In the genomic region with DNA sequence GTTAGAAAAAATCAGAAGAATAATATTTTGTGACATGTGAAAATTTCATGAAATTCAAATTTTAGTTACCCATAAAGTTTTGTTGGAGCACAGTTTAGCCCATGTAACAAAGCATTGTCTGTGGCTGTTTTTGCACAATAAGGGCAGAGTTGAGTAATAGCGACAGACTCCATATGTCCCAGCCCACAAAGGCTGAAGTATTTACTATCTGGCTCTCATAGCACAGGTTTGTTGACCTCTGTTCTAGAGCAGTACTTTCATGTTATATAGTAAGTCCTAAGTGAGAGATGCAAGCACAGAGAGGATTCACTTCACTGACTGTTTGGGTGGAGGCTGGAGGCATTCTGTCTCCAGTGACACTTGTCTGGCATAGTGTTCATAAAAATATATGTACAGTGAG, we compare ENCODE assay signal across 1 cellular context.
TF ChIP-seq lines count a peak whose summit lies in the region.

No MANE protein-coding gene starts in this region.

TF ChIP-seq in HepG2, 621 proteins besides CTCF, POLR2A, EP300 and RAD21 (continued from another document and continues in another):
- no peak for TF ChIP-seq ZBTB1 (CRISPR knock-in tag; IDR thresholded peaks at IDR 0.05; ENCODE audit: borderline replicate concordance)
- no peak for TF ChIP-seq TOPORS (CRISPR knock-in tag; IDR thresholded peaks at IDR 0.05)
- TF ChIP-seq ZFP41 (CRISPR knock-in tag; IDR thresholded peaks at IDR 0.05; ENCODE audit: borderline replicate concordance), result no peak
- TF ChIP-seq CENPT (CRISPR knock-in tag; IDR thresholded peaks at IDR 0.05; ENCODE audit: low read depth), result no peak
- no peak for TF ChIP-seq LBX2 (CRISPR knock-in tag; IDR thresholded peaks at IDR 0.05; ENCODE audit: borderline replicate concordance)
- peak; percentile 81; the same call in 1 of the 2 replicates for TF ChIP-seq FOXK1 (CRISPR knock-in tag; IDR thresholded peaks at IDR 0.05; ENCODE audit: borderline replicate concordance, low read depth)
- TF ChIP-seq ZKSCAN8 (CRISPR knock-in tag; IDR thresholded peaks at IDR 0.05; ENCODE audit: borderline replicate concordance), result peak; percentile 78; the same call in 1 of the 2 replicates
- TF ChIP-seq SP5 (CRISPR knock-in tag; IDR thresholded peaks at IDR 0.05; ENCODE audit: borderline replicate concordance, low read depth), result peak; percentile 81
- 0 out of 2 replicates have a peak, but pooled peaks have one; percentile 29 for TF ChIP-seq ZBTB7B (CRISPR knock-in tag; IDR thresholded peaks at IDR 0.05)
- TF ChIP-seq SOX6 (IDR thresholded peaks at IDR 0.05), result no peak
- peak; percentile 99 for TF ChIP-seq SOX6 (CRISPR knock-in tag; IDR thresholded peaks at IDR 0.05)
- TF ChIP-seq TARDBP (CRISPR knock-in tag; IDR thresholded peaks at IDR 0.05), result peak; percentile 67; the same call in 1 of the 2 replicates
- TF ChIP-seq MTA3 (CRISPR knock-in tag; IDR thresholded peaks at IDR 0.05), result no peak
- 0 out of 2 replicates have a peak, but pooled peaks have one; percentile 61 for TF ChIP-seq RFXANK (CRISPR knock-in tag; IDR thresholded peaks at IDR 0.05)
- TF ChIP-seq ESRRA (CRISPR knock-in tag; IDR thresholded peaks at IDR 0.05; ENCODE audit: low read depth), result no peak
- peak; percentile 68 for TF ChIP-seq ELF3 (CRISPR knock-in tag; IDR thresholded peaks at IDR 0.05)
- TF ChIP-seq NBN (conservative IDR thresholded peaks at IDR 0.05), result no peak
- no peak for TF ChIP-seq IRX3 (CRISPR knock-in tag; IDR thresholded peaks at IDR 0.05; ENCODE audit: borderline replicate concordance, low read depth)
- peak; percentile 53; the same call in 1 of the 2 replicates for TF ChIP-seq KLF11 (CRISPR knock-in tag; IDR thresholded peaks at IDR 0.05)
- TF ChIP-seq FOXA3 (CRISPR knock-in tag; IDR thresholded peaks at IDR 0.05), result peak; percentile 91
- TF ChIP-seq ZNF205 (CRISPR knock-in tag; IDR thresholded peaks at IDR 0.05), result peak; percentile 71; the same call in 1 of the 2 replicates
- TF ChIP-seq ZNF724P (CRISPR knock-in tag; IDR thresholded peaks at IDR 0.05; ENCODE audit: borderline replicate concordance), result no peak
- no peak for TF ChIP-seq ZNF225 (CRISPR knock-in tag; IDR thresholded peaks at IDR 0.05)
- no peak for TF ChIP-seq STAT5B (CRISPR knock-in tag; IDR thresholded peaks at IDR 0.05)
- TF ChIP-seq, protein P1, sequence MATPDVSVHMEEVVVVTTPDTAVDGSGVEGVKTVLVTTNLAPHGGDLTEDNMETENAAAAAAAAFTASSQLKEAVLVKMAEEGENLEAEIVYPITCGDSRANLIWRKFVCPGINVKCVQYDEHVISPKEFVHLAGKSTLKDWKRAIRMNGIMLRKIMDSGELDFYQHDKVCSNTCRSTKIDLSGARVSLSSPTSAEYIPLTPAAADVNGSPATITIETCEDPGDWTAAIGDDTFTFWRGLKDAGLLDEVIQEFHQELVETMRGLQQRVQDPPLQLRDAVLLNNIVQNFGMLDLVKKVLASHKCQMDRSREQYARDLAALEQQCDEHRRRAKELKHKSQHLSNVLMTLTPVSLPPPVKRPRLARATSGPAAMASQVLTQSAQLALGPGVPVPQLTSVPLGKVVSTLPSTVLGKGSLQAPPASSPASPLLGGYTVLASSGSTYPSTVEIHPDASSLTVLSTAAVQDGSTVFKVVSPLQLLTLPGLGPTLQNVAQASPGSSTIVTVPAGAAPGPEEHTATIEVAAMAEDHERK (CRISPR knock-in tag; IDR thresholded peaks at IDR 0.05; ENCODE audit: low read depth), result no peak
- peak; percentile 89 for TF ChIP-seq BCL6 (CRISPR knock-in tag; IDR thresholded peaks at IDR 0.05)
- peak; percentile 64; the same call in 1 of the 2 replicates for TF ChIP-seq ARID2 (CRISPR knock-in tag; IDR thresholded peaks at IDR 0.05; ENCODE audit: borderline replicate concordance)
- TF ChIP-seq ZNF652 (CRISPR knock-in tag; IDR thresholded peaks at IDR 0.05; ENCODE audit: borderline replicate concordance, low read depth), result peak; percentile 41; the same call in 1 of the 2 replicates
- no peak for TF ChIP-seq POLR2AphosphoS5 (IDR thresholded peaks at IDR 0.05; ENCODE audit: low read depth, low read length)
- peak; percentile 63; the same call in 1 of the 2 replicates for TF ChIP-seq ZNF609 (CRISPR knock-in tag; IDR thresholded peaks at IDR 0.05; ENCODE audit: borderline replicate concordance)
- no peak for TF ChIP-seq ZNF558 (CRISPR knock-in tag; IDR thresholded peaks at IDR 0.05; ENCODE audit: borderline replicate concordance)
- TF ChIP-seq, protein P2, sequence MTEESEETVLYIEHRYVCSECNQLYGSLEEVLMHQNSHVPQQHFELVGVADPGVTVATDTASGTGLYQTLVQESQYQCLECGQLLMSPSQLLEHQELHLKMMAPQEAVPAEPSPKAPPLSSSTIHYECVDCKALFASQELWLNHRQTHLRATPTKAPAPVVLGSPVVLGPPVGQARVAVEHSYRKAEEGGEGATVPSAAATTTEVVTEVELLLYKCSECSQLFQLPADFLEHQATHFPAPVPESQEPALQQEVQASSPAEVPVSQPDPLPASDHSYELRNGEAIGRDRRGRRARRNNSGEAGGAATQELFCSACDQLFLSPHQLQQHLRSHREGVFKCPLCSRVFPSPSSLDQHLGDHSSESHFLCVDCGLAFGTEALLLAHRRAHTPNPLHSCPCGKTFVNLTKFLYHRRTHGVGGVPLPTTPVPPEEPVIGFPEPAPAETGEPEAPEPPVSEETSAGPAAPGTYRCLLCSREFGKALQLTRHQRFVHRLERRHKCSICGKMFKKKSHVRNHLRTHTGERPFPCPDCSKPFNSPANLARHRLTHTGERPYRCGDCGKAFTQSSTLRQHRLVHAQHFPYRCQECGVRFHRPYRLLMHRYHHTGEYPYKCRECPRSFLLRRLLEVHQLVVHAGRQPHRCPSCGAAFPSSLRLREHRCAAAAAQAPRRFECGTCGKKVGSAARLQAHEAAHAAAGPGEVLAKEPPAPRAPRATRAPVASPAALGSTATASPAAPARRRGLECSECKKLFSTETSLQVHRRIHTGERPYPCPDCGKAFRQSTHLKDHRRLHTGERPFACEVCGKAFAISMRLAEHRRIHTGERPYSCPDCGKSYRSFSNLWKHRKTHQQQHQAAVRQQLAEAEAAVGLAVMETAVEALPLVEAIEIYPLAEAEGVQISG (CRISPR knock-in tag; IDR thresholded peaks at IDR 0.05), result 0 out of 2 replicates have a peak, but pooled peaks have one; percentile 34
- TF ChIP-seq MIER3 (CRISPR knock-in tag; IDR thresholded peaks at IDR 0.05; ENCODE audit: borderline replicate concordance), result peak; percentile 81; the same call in 1 of the 2 replicates
- TF ChIP-seq, protein P3, sequence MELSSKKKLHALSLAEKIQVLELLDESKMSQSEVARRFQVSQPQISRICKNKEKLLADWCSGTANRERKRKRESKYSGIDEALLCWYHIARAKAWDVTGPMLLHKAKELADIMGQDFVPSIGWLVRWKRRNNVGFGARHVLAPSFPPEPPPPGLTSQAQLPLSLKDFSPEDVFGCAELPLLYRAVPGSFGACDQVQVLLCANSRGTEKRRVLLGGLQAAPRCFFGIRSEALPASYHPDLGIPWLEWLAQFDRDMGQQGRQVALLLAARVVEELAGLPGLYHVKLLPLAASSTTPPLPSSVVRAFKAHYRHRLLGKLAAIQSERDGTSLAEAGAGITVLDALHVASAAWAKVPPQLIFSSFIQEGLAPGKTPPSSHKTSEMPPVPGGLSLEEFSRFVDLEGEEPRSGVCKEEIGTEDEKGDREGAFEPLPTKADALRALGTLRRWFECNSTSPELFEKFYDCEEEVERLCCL (CRISPR knock-in tag; IDR thresholded peaks at IDR 0.05; ENCODE audit: borderline replicate concordance), result no peak
- no peak for TF ChIP-seq SRY (CRISPR knock-in tag; IDR thresholded peaks at IDR 0.05)
- TF ChIP-seq PAWR (CRISPR knock-in tag; IDR thresholded peaks at IDR 0.05; ENCODE audit: borderline replicate concordance), result no peak
- TF ChIP-seq ZMYM3 (CRISPR knock-in tag; IDR thresholded peaks at IDR 0.05), result peak; percentile 60; the same call in 1 of the 2 replicates
- TF ChIP-seq ZGPAT (CRISPR knock-in tag; IDR thresholded peaks at IDR 0.05), result peak; percentile 90
- peak; percentile 88 for TF ChIP-seq HMG20A (CRISPR knock-in tag; IDR thresholded peaks at IDR 0.05; ENCODE audit: borderline replicate concordance)
- no peak for TF ChIP-seq ZNF10 (CRISPR knock-in tag; IDR thresholded peaks at IDR 0.05; ENCODE audit: borderline replicate concordance, low read depth)
- no peak for TF ChIP-seq ZNF44 (CRISPR knock-in tag; IDR thresholded peaks at IDR 0.05)
- no peak; the same call in 1 of the 2 replicates for TF ChIP-seq ZNF878 (CRISPR knock-in tag; IDR thresholded peaks at IDR 0.05)
- TF ChIP-seq, protein P4, sequence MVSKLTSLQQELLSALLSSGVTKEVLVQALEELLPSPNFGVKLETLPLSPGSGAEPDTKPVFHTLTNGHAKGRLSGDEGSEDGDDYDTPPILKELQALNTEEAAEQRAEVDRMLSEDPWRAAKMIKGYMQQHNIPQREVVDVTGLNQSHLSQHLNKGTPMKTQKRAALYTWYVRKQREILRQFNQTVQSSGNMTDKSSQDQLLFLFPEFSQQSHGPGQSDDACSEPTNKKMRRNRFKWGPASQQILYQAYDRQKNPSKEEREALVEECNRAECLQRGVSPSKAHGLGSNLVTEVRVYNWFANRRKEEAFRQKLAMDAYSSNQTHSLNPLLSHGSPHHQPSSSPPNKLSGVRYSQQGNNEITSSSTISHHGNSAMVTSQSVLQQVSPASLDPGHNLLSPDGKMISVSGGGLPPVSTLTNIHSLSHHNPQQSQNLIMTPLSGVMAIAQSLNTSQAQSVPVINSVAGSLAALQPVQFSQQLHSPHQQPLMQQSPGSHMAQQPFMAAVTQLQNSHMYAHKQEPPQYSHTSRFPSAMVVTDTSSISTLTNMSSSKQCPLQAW (CRISPR knock-in tag; IDR thresholded peaks at IDR 0.05), result peak; percentile 46; the same call in 1 of the 2 replicates
- TF ChIP-seq ZNF569 (CRISPR knock-in tag; IDR thresholded peaks at IDR 0.05; ENCODE audit: borderline replicate concordance), result no peak
- TF ChIP-seq SRF (IDR thresholded peaks at IDR 0.05; ENCODE audit: low read depth, low read length), result peak; percentile 5; the same call in 1 of the 2 replicates
